8 cellular contexts compared by ENCODE assay signal in the genomic region with DNA sequence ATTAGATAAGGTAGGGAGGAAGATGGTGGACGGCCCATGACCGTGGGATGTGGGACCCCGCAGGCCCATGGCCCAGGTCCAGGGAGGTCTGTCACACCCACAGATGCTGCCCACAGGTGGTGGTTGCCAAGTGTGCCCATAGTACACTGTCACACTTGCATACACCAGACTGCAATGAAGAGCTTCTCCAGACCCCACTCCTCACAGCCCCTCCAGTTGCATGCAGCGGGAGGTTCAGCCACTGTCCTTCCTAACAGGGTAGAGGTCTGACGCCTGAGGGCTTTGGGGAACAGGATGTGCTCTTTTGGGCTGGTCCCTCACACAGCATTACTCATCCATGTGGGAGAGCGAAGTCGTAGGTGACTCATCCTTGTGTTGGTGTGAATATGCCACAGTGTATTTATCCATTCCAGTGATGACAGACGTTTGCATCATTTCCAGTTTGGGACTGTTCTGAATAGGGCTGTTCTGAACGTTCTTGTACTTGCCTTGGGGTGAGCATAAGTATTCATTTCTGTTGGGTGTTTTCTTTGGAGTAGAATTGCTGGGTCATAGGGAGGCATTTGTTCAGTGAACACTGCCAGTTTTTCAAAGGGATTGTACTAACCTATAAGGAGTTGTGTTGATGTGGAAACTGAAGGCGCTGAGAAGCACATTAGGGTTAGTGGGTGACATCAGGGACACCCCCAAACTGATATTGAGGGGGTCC.
DNase-seq lines count a peak whose midpoint lies in the region; ATAC-seq, FAIRE-seq and TF ChIP-seq lines count a peak whose summit lies in the region.
"Had no signal": no experiment of that assay in that cellular context is flagged by ENCODE, and none has a peak within 500 bp of the region (broad histone marks: within the 10 kb centered on the region; RNA-seq: fewer than 3 reads in every experiment).

No MANE protein-coding gene starts in this region.

- no peak overlapping the region for H3K27ac ChIP-seq in rectal smooth muscle tissue (ENCODE audit: low read depth, low read length)

- no peak for FAIRE-seq in D721Med (lab: Jason Lieb, UNC)
- FAIRE-seq: TTC549 had no signal

- peak; percentile 97 for DNase-seq in LoVo (ENCODE audit: low spot score)
- peak; percentile 74 for DNase-seq in activated CD8-positive, alpha-beta memory T cell treated with anti-CD3 and anti-CD28 coated beads for 24 hours
- peak; percentile 99 for DNase-seq in fibroblast of pulmonary artery (ENCODE audit: low read depth)
- DNase-seq in D721Med (ENCODE audit: insufficient read length, low spot score): no peak
- DNase-seq in NCI-H1436 treated with DMSO at 0.1 percent for 48 hours (lab: John Stamatoyannopoulos, UW): no peak

- H3K9ac ChIP-seq in rectal smooth muscle tissue (ENCODE audit: low read length): no peak overlapping the region

- TF ChIP-seq CTCF in fibroblast of pulmonary artery (IDR thresholded peaks at IDR 0.05; ENCODE audit: low read length, missing control alignments) (no peak), D721Med (IDR thresholded peaks at IDR 0.05; ENCODE audit: insufficient read depth, missing control alignments) (no peak)

- ATAC-seq in GM19351 (IDR thresholded peaks at IDR 0.05; ENCODE audit: unreplicated experiment): peak; percentile 61

- H3K4me1 ChIP-seq in rectal smooth muscle tissue (ENCODE audit: control insufficient read depth, insufficient read depth, low read length): peaks cover 10% of the 10 kb centered on the region

- H3K36me3 ChIP-seq in rectal smooth muscle tissue (ENCODE audit: control insufficient read depth, insufficient read depth, low read length): no peaks in the 10 kb centered on the region

- H3K27me3 ChIP-seq in rectal smooth muscle tissue (ENCODE audit: control insufficient read depth, insufficient read depth, low read length): no peaks in the 10 kb centered on the region

- H3K4me3 ChIP-seq in fibroblast of pulmonary artery (replicated peaks; ENCODE audit: low read depth, low read length) (no peak overlapping the region), rectal smooth muscle tissue (ENCODE audit: low read length) (peak overlapping the region; percentile 3)

Comparison
In these comparisons a context has a peak if more than half of its experiments do, and no peak if none do; other contexts are left out.
1. DNase-seq: peak in LoVo (single experiment), activated CD8-positive, alpha-beta memory T cell treated with anti-CD3 and anti-CD28 coated beads for 24 hours (single experiment) and fibroblast of pulmonary artery (single experiment); none in D721Med (single experiment) and NCI-H1436 treated with DMSO at 0.1 percent for 48 hours (single experiment).